Comparison of ENCODE assay signal across 9 cellular contexts in the genomic region with DNA sequence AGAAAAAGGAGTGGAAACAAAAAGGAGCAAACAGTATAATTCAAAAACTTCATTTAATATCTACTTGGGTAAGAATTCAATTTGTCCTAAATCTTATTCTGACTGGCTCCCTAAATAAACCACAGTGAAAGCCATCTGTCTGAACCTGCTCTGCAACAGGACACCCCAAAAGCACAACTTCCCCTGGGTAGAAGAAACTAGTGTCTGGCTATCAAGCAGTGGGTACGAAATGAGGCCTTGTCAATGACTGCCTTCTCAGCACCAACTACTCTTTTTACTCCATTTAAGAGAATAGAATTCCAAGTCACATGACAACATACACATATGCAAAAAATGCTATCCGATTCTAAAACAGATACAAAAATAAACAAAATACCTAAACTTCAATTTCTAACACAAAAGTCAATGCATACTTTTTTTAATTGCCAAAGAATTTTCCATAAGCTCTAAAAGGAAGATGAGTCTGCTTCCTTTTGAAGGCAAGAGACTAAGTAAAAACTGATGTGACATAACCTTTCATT.
DNase-seq lines count a peak whose midpoint lies in the region; ATAC-seq and TF ChIP-seq lines count a peak whose summit lies in the region.
"Had no signal": no experiment of that assay in that cellular context is flagged by ENCODE, and none has a peak within 500 bp of the region (broad histone marks: within the 10 kb centered on the region; RNA-seq: fewer than 3 reads in every experiment).

No MANE protein-coding gene starts in this region.

- H2AFZ ChIP-seq in KMS-11 (ENCODE audit: low read depth) = no peak overlapping the region
- H2AFZ ChIP-seq in neuron (ENCODE audit: low read depth, low read length) = no peak overlapping the region

- TF ChIP-seq CTCF in AG09309 (IDR thresholded peaks at IDR 0.05; ENCODE audit: control insufficient read depth, insufficient read depth, low read depth, low read length, missing control alignments) (no peak), KMS-11 (conservative IDR thresholded peaks at IDR 0.05; ENCODE audit: low read depth, low read length) (no peak)

- no peaks in the 10 kb centered on the region for H4K20me1 ChIP-seq in KMS-11 (ENCODE audit: insufficient read depth)

- no peak for DNase-seq in AG09309 (ENCODE audit: low read depth)
- no peak for DNase-seq in AG20443 (ENCODE audit: low spot score)
- DNase-seq: activated T-cell treated with anti-CD3 and anti-CD28 coated beads for 4 hours had no signal

- H3K4me3 ChIP-seq in AG09309 (ENCODE audit: control insufficient read depth, low read depth, low read length) (peak overlapping the region; percentile 44), KMS-11 (IDR thresholded peaks at IDR 0.05; ENCODE audit: insufficient read depth, low read depth, low read length) (no peak overlapping the region), duodenal mucosa (ENCODE audit: low read depth in 1 of 2, low read length in 2 of 2) (peak overlapping the region; percentile 63 to 70), neuron (ENCODE audit: low read length) (peak overlapping the region; percentile 49)

- peak overlapping the region; percentile 65; the same call in 1 of the 2 replicates for H3K27ac ChIP-seq in KMS-11
- no peak overlapping the region for H3K27ac ChIP-seq in duodenal mucosa (ENCODE audit: low read depth, low read length)

- peak overlapping the region; percentile 88 for H3K4me2 ChIP-seq in KMS-11

- H3K9ac ChIP-seq in KMS-11 = peak overlapping the region; percentile 59; the same call in 1 of the 2 replicates
- peak overlapping the region; percentile 7 to 66 for H3K9ac ChIP-seq in duodenal mucosa (ENCODE audit: low read depth in 1 of 2, low read length in 2 of 2)

- H3K4me1 ChIP-seq in KMS-11 (ENCODE audit: low read depth, poor library complexity, severe bottlenecking) (peaks cover 43% of the 10 kb centered on the region), duodenal mucosa (ENCODE audit: control insufficient read depth in 1 of 2, insufficient read depth in 2 of 2, low read length in 2 of 2) (peaks cover 18% of the 10 kb centered on the region in 2 donors), neuron (ENCODE audit: insufficient read depth, low read length) (peaks cover 43% of the 10 kb centered on the region)

- H3K27me3 ChIP-seq in KMS-11 (ENCODE audit: insufficient read depth, low read depth) (no peaks in the 10 kb centered on the region), duodenal mucosa (ENCODE audit: control insufficient read depth in 1 of 2, insufficient read depth in 2 of 2, low read length in 2 of 2) (no peaks in the 10 kb centered on the region), neuron (ENCODE audit: insufficient read depth, low read length) (no peaks in the 10 kb centered on the region)

- no peaks in the 10 kb centered on the region for H3K36me3 ChIP-seq in KMS-11 (ENCODE audit: insufficient read depth)
- H3K36me3 ChIP-seq in duodenal mucosa (ENCODE audit: control insufficient read depth in 1 of 2, insufficient read depth in 2 of 2, low read length in 2 of 2) = no peaks in the 10 kb centered on the region
- H3K36me3 ChIP-seq in neuron (ENCODE audit: insufficient read depth, low read length) = peaks cover 10% of the 10 kb centered on the region

- H3K79me2 ChIP-seq in KMS-11 (ENCODE audit: insufficient read depth, low read depth) = 0 out of 2 replicates have a peak, but pooled peaks cover 6% of the 10 kb centered on the region

- ATAC-seq in HG02623 (IDR thresholded peaks at IDR 0.05; ENCODE audit: unreplicated experiment) (no peak), HG03469 (IDR thresholded peaks at IDR 0.05; ENCODE audit: unreplicated experiment) (no peak), GM21619 (IDR thresholded peaks at IDR 0.05; ENCODE audit: unreplicated experiment) (no peak)

- H3K9me3 ChIP-seq in duodenal mucosa (ENCODE audit: control insufficient read depth in 1 of 2, low read length in 2 of 2) (no peaks in the 10 kb centered on the region), neuron (ENCODE audit: low read length) (no peaks in the 10 kb centered on the region)
